ENCODE assay signal across 9 cellular contexts in genomic region chr7:132004528-132004927, GRCh38.
A peak's percentile ranks its signal among the peaks of the same experiment; 100 is the strongest.
DNase-seq lines count a peak whose midpoint lies in the region; ATAC-seq and TF ChIP-seq lines count a peak whose summit lies in the region.
"Had no signal": no experiment of that assay in that cellular context is flagged by ENCODE, and none has a peak within 500 bp of the region (broad histone marks: within the 10 kb centered on the region; RNA-seq: fewer than 3 reads in every experiment).

No MANE protein-coding gene starts in this region.

- TF ChIP-seq RAD21 in HCT116 (IDR thresholded peaks at IDR 0.05; ENCODE audit: low read depth): peak; percentile 44

- CTCF ChIA-PET in AG04450 (lab: Charles Lee): interaction anchor here (0.6 to 1.7 kb wide), 23 partner anchors 9 to 576 kb away, joined by 3 to 16 read pairs (median 4); no protein-coding TSS in a partner anchor
- CTCF ChIA-PET in HCT116 (lab: Charles Lee): interaction anchor here (0.6 to 2.0 kb wide), 7 partner anchors 45 to 576 kb away, joined by 3 to 7 read pairs (median 4); no protein-coding TSS in a partner anchor

- peak overlapping the region; percentile 58 for H2AFZ ChIP-seq in HCT116 (ENCODE audit: low read depth, low read length, poor library complexity, severe bottlenecking)

- H3K4me2 ChIP-seq in HCT116 (ENCODE audit: low read length): peak overlapping the region; percentile 41

- no peak overlapping the region for H3K9ac ChIP-seq in HCT116 (ENCODE audit: low read length)

- no TSS peak for BruUV-seq in HCT116 (replicated peaks; lab: Mats Ljungman, UMichigan)

- TF ChIP-seq POLR2A in HCT116 (IDR thresholded peaks at IDR 0.05; ENCODE audit: borderline replicate concordance, extremely low read depth, insufficient read depth, insufficient read length) (no peak), stomach (IDR thresholded peaks at IDR 0.05) (no peak)

- DNase-seq in AG04450 (ENCODE audit: low read depth, low spot score): peak; percentile 3
- DNase-seq in HCT116 (ENCODE audit: low read depth, low spot score): no peak
- DNase-seq in WERI-Rb-1: peak; percentile 79
- DNase-seq in right cardiac atrium: peak; percentile 25 to 66 (median 60)
- DNase-seq in stimulated activated CD4-positive, alpha-beta T cell treated with anti-CD3 and anti-CD28 coated beads, Interleukin-15, amount 100 ng/mL, for 24 hours: no peak
- DNase-seq in stomach: no peak
- no peak for DNase-seq in activated CD4-positive, alpha-beta T cell treated with anti-CD3 and anti-CD28 coated beads for 1 hour
- DNase-seq: activated CD8-positive, alpha-beta memory T cell treated with anti-CD3 and anti-CD28 coated beads, Interleukin-2, amount 50 U/mL, for 4 hours had no signal

- H3K27me3 ChIP-seq in AG04450 (ENCODE audit: control insufficient read depth, insufficient read depth, low read length) (no peaks in the 10 kb centered on the region), HCT116 (ENCODE audit: insufficient read depth, low read length) (peaks cover 37% of the 10 kb centered on the region), WERI-Rb-1 (ENCODE audit: insufficient read depth, low read depth, severe bottlenecking) (no peaks in the 10 kb centered on the region), right cardiac atrium (ENCODE audit: control insufficient read depth, insufficient read depth) (no peaks in the 10 kb centered on the region), stomach (no peaks in the 10 kb centered on the region)

- TF ChIP-seq EP300 in stomach (IDR thresholded peaks at IDR 0.05): no peak

- H3K9me2 ChIP-seq in HCT116 (ENCODE audit: insufficient read depth): no peaks in the 10 kb centered on the region

- H3K9me3 ChIP-seq in AG04450 (ENCODE audit: control insufficient read depth, insufficient read depth, low read length): no peaks in the 10 kb centered on the region
- H3K9me3 ChIP-seq in HCT116 (ENCODE audit: control insufficient read depth in 1 of 2, insufficient read depth in 1 of 2, low read depth in 1 of 2, low read length in 2 of 2): no peaks in the 10 kb centered on the region
- no peaks in the 10 kb centered on the region for H3K9me3 ChIP-seq in WERI-Rb-1 (ENCODE audit: severe bottlenecking)
- H3K9me3 ChIP-seq in right cardiac atrium (ENCODE audit: control insufficient read depth, low read length): no peaks in the 10 kb centered on the region
- H3K9me3 ChIP-seq in stomach: peaks cover 0 to 16% (median 10%) of the 10 kb centered on the region in 4 donors

- H3K36me3 ChIP-seq in HCT116 (ENCODE audit: control insufficient read depth in 1 of 2, insufficient read depth in 2 of 2, low read length in 2 of 2) (no peaks in the 10 kb centered on the region), WERI-Rb-1 (no peaks in the 10 kb centered on the region), stomach (no peaks in the 10 kb centered on the region)

- POLR2A ChIA-PET in AG04450 (lab: Yijun Ruan, JAX): no interaction called here
- POLR2A ChIA-PET in HCT116 (lab: Charles Lee): interaction anchor here (0.7 kb wide), 1 partner anchor 14 kb away, joined by 3 read pairs; no protein-coding TSS in a partner anchor

- RAD21 ChIA-PET in HCT116 (lab: Charles Lee; ENCODE audit: low non-redundant PET in 1 of 2, low total read pairs in 2 of 2, uncharacterized antibody in 2 of 2, unreplicated experiment in 2 of 2): interaction anchor here in 1 of 2 experiments (0.6 kb wide), 1 partner anchor 314 kb away, joined by 6 read pairs; no protein-coding TSS in a partner anchor

- peak; percentile 82 for ATAC-seq in HCT116
- peak; percentile 80 to 81 for ATAC-seq in right cardiac atrium
- no peak for ATAC-seq in GM21526 (IDR thresholded peaks at IDR 0.05; ENCODE audit: low FRiP score, unreplicated experiment)

- H3K27ac ChIP-seq in AG04450 (ENCODE audit: low read depth, low read length): no peak overlapping the region
- no peak overlapping the region for H3K27ac ChIP-seq in HCT116 (ENCODE audit: low read depth, low read length)
- H3K27ac ChIP-seq in WERI-Rb-1: 0 out of 2 replicates have a peak overlapping the region, but pooled peaks have one; percentile 10
- H3K27ac ChIP-seq in right cardiac atrium (ENCODE audit: low read length): no peak overlapping the region
- no peak overlapping the region for H3K27ac ChIP-seq in stomach

- H4K20me1 ChIP-seq in HCT116 (ENCODE audit: insufficient read depth): no peaks in the 10 kb centered on the region

- TF ChIP-seq CTCF in AG04450 (IDR thresholded peaks at IDR 0.05; ENCODE audit: low read depth, low read length) (peak; percentile 54), HCT116 (IDR thresholded peaks at IDR 0.05 in 2 of 3, conservative IDR thresholded peaks at IDR 0.05 in 1 of 3; ENCODE audit: borderline replicate concordance in 1 of 3, insufficient read depth in 1 of 3, low read depth in 2 of 3, low read length in 2 of 3) (peak in 2 of 3 experiments; percentile 27 to 34; a peak in 4 of 6 replicates), WERI-Rb-1 (IDR thresholded peaks at IDR 0.05; ENCODE audit: low read depth, low read length) (peak; percentile 58), stomach (IDR thresholded peaks at IDR 0.05) (peak in 1 of 7 experiments; percentile 6)

- H3K4me1 ChIP-seq in HCT116 (ENCODE audit: control insufficient read depth in 1 of 2, insufficient read depth in 2 of 2, low read length in 2 of 2) (peaks cover 0 to 6% of the 10 kb centered on the region in 2 experiments; a peak in 1 of 4 replicates), right cardiac atrium (ENCODE audit: control insufficient read depth, insufficient read depth, low read length) (no peaks in the 10 kb centered on the region), stomach (no peaks in the 10 kb centered on the region)

- intact Hi-C loops in HCT116 (cut with micrococcal nuclease) (no loop called here), right cardiac atrium (cut with DNase I) (loop anchor here in 2 of 4 donors (5.0 to 10.0 kb wide), 3 partner anchors 158 to 250 kb away; no protein-coding TSS in a partner anchor), stomach (cut with DNase I; ENCODE audit: low total_unique reads) (no loop called here)

- H3K79me2 ChIP-seq in HCT116 (ENCODE audit: insufficient read depth, low read length): no peaks in the 10 kb centered on the region

- H3K4me3 ChIP-seq in AG04450 (ENCODE audit: low read depth, low read length): no peak overlapping the region
- no peak overlapping the region for H3K4me3 ChIP-seq in HCT116 (replicated peaks in 1 of 2; ENCODE audit: low read depth in 1 of 2, low read length in 2 of 2)
- H3K4me3 ChIP-seq in WERI-Rb-1 (ENCODE audit: low read depth, low read length): peak overlapping the region; percentile 10; the same call in 1 of the 2 replicates
- no peak overlapping the region for H3K4me3 ChIP-seq in right cardiac atrium (ENCODE audit: low read length)
- no peak overlapping the region for H3K4me3 ChIP-seq in stomach

- WGBS in right cardiac atrium: 32% methylated on average over 5 of the region's 5 CpGs
- 29 to 60% (median 54%) methylated on average over 5 of the region's 5 CpGs for WGBS in stomach, 5 donors

TF ChIP-seq in HCT116, 20 proteins besides CTCF, POLR2A, EP300 and RAD21:
- no peak for TF ChIP-seq POLR2AphosphoS5 (IDR thresholded peaks at IDR 0.05; ENCODE audit: low read depth, low read length)

Comparison
In these comparisons a context has a peak if more than half of its experiments do, and no peak if none do; other contexts are left out.
1. DNase-seq: peak in AG04450 (single experiment), WERI-Rb-1 (single experiment) and right cardiac atrium (3 of 3); none in HCT116 (single experiment), stimulated activated CD4-positive, alpha-beta T cell treated with anti-CD3 and anti-CD28 coated beads, Interleukin-15, amount 100 ng/mL, for 24 hours (single experiment), stomach (single experiment) and activated CD4-positive, alpha-beta T cell treated with anti-CD3 and anti-CD28 coated beads for 1 hour (single experiment).